ENCODE assay signal across 8 cellular contexts in the genomic region with DNA sequence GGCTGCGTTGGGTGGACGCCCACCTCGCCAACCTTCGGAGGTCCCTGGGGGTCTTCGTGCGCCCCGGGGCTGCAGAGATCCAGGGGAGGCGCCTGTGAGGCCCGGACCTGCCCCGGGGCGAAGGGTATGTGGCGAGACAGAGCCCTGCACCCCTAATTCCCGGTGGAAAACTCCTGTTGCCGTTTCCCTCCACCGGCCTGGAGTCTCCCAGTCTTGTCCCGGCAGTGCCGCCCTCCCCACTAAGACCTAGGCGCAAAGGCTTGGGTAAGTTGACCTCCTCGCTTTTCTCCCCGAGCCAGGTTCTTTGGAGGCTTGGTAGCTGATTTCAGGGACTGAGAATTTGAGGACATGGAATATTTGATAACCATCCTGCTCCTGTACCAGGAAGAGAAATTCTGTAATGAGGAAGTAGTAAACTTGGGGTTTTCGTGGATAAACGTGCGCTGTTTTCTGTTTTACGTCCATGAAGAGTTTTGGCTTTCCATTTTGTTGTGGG. TPM values are rescaled to one million over a fixed set of nuclear protein-coding genes. Genes with fewer than 3 reads are reported as not detected.
A peak's percentile ranks its signal among the peaks of the same experiment; 100 is the strongest.
DNase-seq lines count a peak whose midpoint lies in the region; ATAC-seq and TF ChIP-seq lines count a peak whose summit lies in the region.

No MANE protein-coding gene starts in this region.

- DNase-seq in stimulated activated CD4-positive, alpha-beta T cell treated with anti-CD3 and anti-CD28 coated beads, Interleukin-4, amount 100 ng/mL, for 24 hours, result peak; percentile 23
- no peak for DNase-seq in stimulated activated CD4-positive, alpha-beta T cell treated with anti-CD3 and anti-CD28 coated beads, Interleukin-12 subunit alpha, Interleukin-12 subunit beta, amount 100 ng/mL, for 4 hours
- DNase-seq in SW480 (ENCODE audit: low spot score) (peak; percentile 25), medulla oblongata (ENCODE audit: extremely low spot score) (peak; percentile 48), tibial artery (peak in 1 of 2 donors; percentile 24)

- intact Hi-C loops in tibial artery (cut with DNase I; ENCODE audit: low total_unique reads), result no loop called here

- WGBS in ectodermal cell, 2 experiments, result 3% methylated on average over 24 of the region's 24 CpGs

- H3K36me3 ChIP-seq in ectodermal cell (ENCODE audit: control insufficient read depth, insufficient read depth, low read length) (peaks cover 15% of the 10 kb centered on the region), tibial artery (peaks cover 13 to 17% (median 16%) of the 10 kb centered on the region in 3 donors)

- H3K4me1 ChIP-seq in ectodermal cell (ENCODE audit: control insufficient read depth, insufficient read depth, low read length) (peaks cover 6% of the 10 kb centered on the region), tibial artery (peaks cover 0 to 26% (median 9%) of the 10 kb centered on the region in 4 donors)

- H3K4me3 ChIP-seq in ectodermal cell (ENCODE audit: insufficient read depth, low read depth, low read length), result peak overlapping the region; percentile 98
- peak overlapping the region; percentile 97 to 99 for H3K4me3 ChIP-seq in tibial artery

- H3K27me3 ChIP-seq in ectodermal cell (ENCODE audit: control insufficient read depth, insufficient read depth, low read length, poor library complexity, severe bottlenecking) (peaks cover 3% of the 10 kb centered on the region), tibial artery (no peaks in the 10 kb centered on the region)

- peak overlapping the region; percentile 72 for H3K27ac ChIP-seq in ectodermal cell (ENCODE audit: insufficient read depth, low read depth, low read length, poor library complexity, severe bottlenecking)
- peak overlapping the region; percentile 90 to 96 for H3K27ac ChIP-seq in tibial artery

- no peak for TF ChIP-seq CTCF in tibial artery (IDR thresholded peaks at IDR 0.05)

- H3K9me3 ChIP-seq in ectodermal cell (ENCODE audit: control insufficient read depth, low read length) (no peaks in the 10 kb centered on the region), tibial artery (no peaks in the 10 kb centered on the region)

- peak; percentile 2 for ATAC-seq in HG03175 (IDR thresholded peaks at IDR 0.05; ENCODE audit: unreplicated experiment)
- no peak for ATAC-seq in HG03108 (IDR thresholded peaks at IDR 0.05; ENCODE audit: unreplicated experiment)

RNA-seq across cellular contexts. Expression of gene APAF1, which starts 0.5 kb away (rescaled TPM):
- 27.7 TPM for polyA plus RNA-seq in ectodermal cell (2013, experiment 1 of 4)
- 28.7 TPM for polyA plus RNA-seq in ectodermal cell (2013, experiment 2 of 4)
- 17.2 TPM for polyA plus RNA-seq in ectodermal cell (2013, experiment 3 of 4)
- 18.5 TPM for polyA plus RNA-seq in ectodermal cell (2013, experiment 4 of 4)

RNA-seq across cellular contexts. Expression of gene IKBIP, which starts 1.0 kb away (rescaled TPM):
- polyA plus RNA-seq in ectodermal cell (2013, experiment 1 of 4), result 24.6 TPM
- polyA plus RNA-seq in ectodermal cell (2013, experiment 2 of 4), result 22.3 TPM
- polyA plus RNA-seq in ectodermal cell (2013, experiment 3 of 4), result 26.1 TPM
- polyA plus RNA-seq in ectodermal cell (2013, experiment 4 of 4), result 24.4 TPM

RNA-seq across cellular contexts. Expression of gene SLC25A3, which starts 52.1 kb away (rescaled TPM):
- polyA plus RNA-seq in ectodermal cell (2013, experiment 1 of 4), result 751 TPM
- polyA plus RNA-seq in ectodermal cell (2013, experiment 2 of 4), result 806 TPM
- polyA plus RNA-seq in ectodermal cell (2013, experiment 3 of 4), result 620 TPM
- polyA plus RNA-seq in ectodermal cell (2013, experiment 4 of 4), result 692 TPM
